Comparison of ENCODE assay signal across 14 cellular contexts in genomic region chr4:5734841-5735240, GRCh38. TPM values are rescaled to one million over a fixed set of nuclear protein-coding genes. Genes with fewer than 3 reads are reported as not detected.
"Had no signal": no experiment of that assay in that cellular context is flagged by ENCODE, and none has a peak within 500 bp of the region (broad histone marks: within the 10 kb centered on the region; RNA-seq: fewer than 3 reads in every experiment).

No MANE protein-coding gene starts in this region.

- DNase-seq: activated CD4-positive, alpha-beta memory T cell treated with anti-CD3 and anti-CD28 coated beads for 36 hours; activated CD4-positive, alpha-beta T cell treated with anti-CD3 and anti-CD28 coated beads for 36 hours; activated CD8-positive, alpha-beta memory T cell treated with anti-CD3 and anti-CD28 coated beads, Interleukin-2, amount 10 ng/mL, durations not matched to agents 7 days and 5 days; activated effector memory CD4-positive, alpha-beta T cell treated with Interleukin-2 at 50 U/mL for 16 hours; activated naive CD4-positive, alpha-beta T cell treated with anti-CD3 and anti-CD28 coated beads, Interleukin-2, amount 50 U/mL, for 16 hours; activated T-cell treated with anti-CD3 and anti-CD28 coated beads, Interleukin-2, amount 50 U/mL, for 1 hour; colonic mucosa; glutamatergic neuron; kidney glomerular epithelial cell; lower lobe of right lung; naive thymus-derived CD8-positive, alpha-beta T cell; retina; small intestine; T-helper 2 cell had no signal

- H3K27me3 ChIP-seq: colonic mucosa had no signal

- H3K4me3 ChIP-seq: colonic mucosa, lower lobe of right lung had no signal

- H3K4me1 Mint-ChIP-seq: activated CD4-positive, alpha-beta T cell treated with anti-CD3 and anti-CD28 coated beads for 36 hours; activated CD8-positive, alpha-beta memory T cell treated with anti-CD3 and anti-CD28 coated beads, Interleukin-2, amount 10 ng/mL, durations not matched to agents 7 days and 5 days; naive thymus-derived CD8-positive, alpha-beta T cell had no signal

- H3K36me3 ChIP-seq: colonic mucosa had no signal

- ATAC-seq: activated CD4-positive, alpha-beta T cell treated with anti-CD3 and anti-CD28 coated beads for 36 hours; activated CD8-positive, alpha-beta memory T cell treated with anti-CD3 and anti-CD28 coated beads, Interleukin-2, amount 10 ng/mL, durations not matched to agents 7 days and 5 days; lower lobe of right lung; naive thymus-derived CD8-positive, alpha-beta T cell had no signal

- H3K4me1 ChIP-seq: colonic mucosa, lower lobe of right lung had no signal

- H3K9me3 Mint-ChIP-seq: activated CD4-positive, alpha-beta memory T cell treated with anti-CD3 and anti-CD28 coated beads for 36 hours had no signal

- H3K27ac Mint-ChIP-seq: activated CD4-positive, alpha-beta memory T cell treated with anti-CD3 and anti-CD28 coated beads for 36 hours; activated CD4-positive, alpha-beta T cell treated with anti-CD3 and anti-CD28 coated beads for 36 hours; activated CD8-positive, alpha-beta memory T cell treated with anti-CD3 and anti-CD28 coated beads, Interleukin-2, amount 10 ng/mL, durations not matched to agents 7 days and 5 days had no signal

- H3K9me3 ChIP-seq: colonic mucosa, lower lobe of right lung had no signal

- H3K4me3 Mint-ChIP-seq: activated CD4-positive, alpha-beta memory T cell treated with anti-CD3 and anti-CD28 coated beads for 36 hours; activated CD4-positive, alpha-beta T cell treated with anti-CD3 and anti-CD28 coated beads for 36 hours; activated CD8-positive, alpha-beta memory T cell treated with anti-CD3 and anti-CD28 coated beads, Interleukin-2, amount 10 ng/mL, durations not matched to agents 7 days and 5 days; naive thymus-derived CD8-positive, alpha-beta T cell had no signal

- H3K27ac ChIP-seq: colonic mucosa, lower lobe of right lung had no signal

- H3K36me3 Mint-ChIP-seq: activated CD4-positive, alpha-beta memory T cell treated with anti-CD3 and anti-CD28 coated beads for 36 hours; activated CD8-positive, alpha-beta memory T cell treated with anti-CD3 and anti-CD28 coated beads, Interleukin-2, amount 10 ng/mL, durations not matched to agents 7 days and 5 days; naive thymus-derived CD8-positive, alpha-beta T cell had no signal

RNA-seq across cellular contexts. Expression of gene EVC, which starts 23.8 kb away (rescaled TPM):
- polyA plus RNA-seq: naive thymus-derived CD8-positive, alpha-beta T cell had no signal
